Comparison of ENCODE assay signal across 9 cellular contexts in the genomic region with DNA sequence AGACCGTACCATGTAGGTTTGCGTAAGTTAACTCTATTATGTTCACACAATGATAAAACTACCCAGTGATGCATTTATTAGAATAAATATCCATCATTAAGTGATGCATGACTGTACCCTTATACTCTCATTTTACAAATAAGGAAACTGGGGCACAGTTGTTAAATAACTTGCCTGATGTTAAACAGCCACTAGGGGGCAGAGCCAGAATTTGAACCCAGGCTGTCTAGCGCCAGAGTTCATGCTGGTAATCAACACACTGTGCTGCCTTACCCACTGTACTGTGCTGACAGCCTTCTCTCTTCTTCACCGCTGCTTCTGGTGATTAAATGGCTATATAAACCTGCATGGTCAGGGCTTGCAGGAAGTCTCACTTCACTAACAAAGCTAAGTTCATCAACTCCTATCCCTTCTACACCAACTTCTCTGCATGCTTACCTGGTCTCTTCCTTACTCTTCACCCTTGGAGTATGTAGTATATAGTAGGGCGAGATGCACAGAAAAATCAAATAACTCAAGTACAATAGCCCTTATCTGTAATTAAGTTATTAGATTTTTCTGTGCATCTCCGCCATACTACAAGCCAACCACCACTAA. TPM values are rescaled to one million over a fixed set of nuclear protein-coding genes. Genes with fewer than 3 reads are reported as not detected.
A peak's percentile ranks its signal among the peaks of the same experiment; 100 is the strongest.
DNase-seq lines count a peak whose midpoint lies in the region; ATAC-seq, FAIRE-seq and TF ChIP-seq lines count a peak whose summit lies in the region.
"Had no signal": no experiment of that assay in that cellular context is flagged by ENCODE, and none has a peak within 500 bp of the region (broad histone marks: within the 10 kb centered on the region; RNA-seq: fewer than 3 reads in every experiment).

No MANE protein-coding gene starts in this region.

- H3K9ac ChIP-seq in IMR-90 (ENCODE audit: low read depth, low read length), result no peak overlapping the region
- no peak overlapping the region for H3K9ac ChIP-seq in H1 (replicated peaks in 1 of 4; ENCODE audit: extremely low read depth in 1 of 4, low read depth in 3 of 4, low read length in 3 of 4)

- H3K56ac ChIP-seq in IMR-90 (ENCODE audit: extremely low read depth, insufficient read depth, low read length) (no peak overlapping the region), H1 (replicated peaks; ENCODE audit: insufficient read length, low read depth, low read length) (no peak overlapping the region)

- H3K4me1 Mint-ChIP-seq in activated CD4-positive, alpha-beta T cell treated with anti-CD3 and anti-CD28 coated beads, Interleukin-2, amount 10 ng/mL, durations not matched to agents 24 days and 14 days, result peaks cover 4% of the 10 kb centered on the region
- H3K4me1 Mint-ChIP-seq in nephron progenitor cell, result no peaks in the 10 kb centered on the region

- no CpG with 5 or more reads among the region's 6 CpGs for WGBS in IMR-90 (ENCODE audit: extremely low coverage in 2 of 2, insufficient read length in 1 of 2), 2 experiments
- 70% methylated on average over 6 of the region's 6 CpGs; no CpG with 5 or more reads in 1 of the 2 experiments for WGBS in H1 (ENCODE audit: extremely low coverage in 1 of 2, insufficient coverage in 1 of 2, insufficient read length in 1 of 2, insufficient replicate concordance in 2 of 2, low coverage in 1 of 2, low lambda C conversion rate in 2 of 2, missing lambda C conversion rate in 1 of 2), 2 experiments

- H3K4me1 ChIP-seq in IMR-90 (ENCODE audit: control insufficient read depth, insufficient read depth, low read length), result peaks cover 1% of the 10 kb centered on the region; the same call in 1 of the 2 replicates
- no peaks in the 10 kb centered on the region; a peak in 1 of 7 replicates for H3K4me1 ChIP-seq in H1 (replicated peaks in 1 of 4; ENCODE audit: control insufficient read depth in 3 of 4, insufficient read depth in 4 of 4, low read length in 3 of 4)
- no peaks in the 10 kb centered on the region for H3K4me1 ChIP-seq in uterus

- H3K27ac ChIP-seq in IMR-90 (ENCODE audit: insufficient read depth, low read length) (no peak overlapping the region), H1 (ENCODE audit: low read depth, low read length) (no peak overlapping the region), uterus (no peak overlapping the region)
- H3K27ac ChIP-seq: skin epidermis had no signal

- H2BK20ac ChIP-seq in IMR-90 (ENCODE audit: low read depth, low read length) (0 out of 2 replicates have a peak overlapping the region, but pooled peaks have one; percentile 48), H1 (ENCODE audit: low read length) (no peak overlapping the region)

- no peak overlapping the region for H3K4ac ChIP-seq in IMR-90 (ENCODE audit: low read depth, low read length)
- no peak overlapping the region for H3K4ac ChIP-seq in H1 (replicated peaks; ENCODE audit: insufficient read length, low read depth, low read length)

- H3K36me3 Mint-ChIP-seq in activated CD4-positive, alpha-beta T cell treated with anti-CD3 and anti-CD28 coated beads, Interleukin-2, amount 10 ng/mL, durations not matched to agents 24 days and 14 days (ENCODE audit: low read depth), result no peaks in the 10 kb centered on the region
- no peaks in the 10 kb centered on the region for H3K36me3 Mint-ChIP-seq in nephron progenitor cell (ENCODE audit: low read depth)

- H3K23me2 ChIP-seq in H1 (ENCODE audit: low read depth, low read length), result no peaks in the 10 kb centered on the region

- H3K36me3 ChIP-seq in IMR-90 (ENCODE audit: control insufficient read depth, insufficient read depth, low read length), result no peaks in the 10 kb centered on the region
- no peaks in the 10 kb centered on the region for H3K36me3 ChIP-seq in H1 (ENCODE audit: control insufficient read depth in 2 of 4, insufficient read depth in 4 of 4, low read length in 3 of 4)
- no peaks in the 10 kb centered on the region for H3K36me3 ChIP-seq in uterus

- H3K27me3 Mint-ChIP-seq in activated CD4-positive, alpha-beta T cell treated with anti-CD3 and anti-CD28 coated beads, Interleukin-2, amount 10 ng/mL, durations not matched to agents 24 days and 14 days, result peaks cover 12% of the 10 kb centered on the region
- H3K27me3 Mint-ChIP-seq in nephron progenitor cell (ENCODE audit: low read depth, poor library complexity), result peaks cover 9% of the 10 kb centered on the region

- no peaks in the 10 kb centered on the region for H3K9me3 Mint-ChIP-seq in activated CD4-positive, alpha-beta T cell treated with anti-CD3 and anti-CD28 coated beads, Interleukin-2, amount 10 ng/mL, durations not matched to agents 24 days and 14 days
- H3K9me3 Mint-ChIP-seq in nephron progenitor cell, result no peaks in the 10 kb centered on the region

- no TSS peak for BruUV-seq in IMR-90 (replicated peaks; lab: Mats Ljungman, UMichigan)

- H2BK5ac ChIP-seq in IMR-90 (ENCODE audit: low read depth, low read length, poor library complexity, severe bottlenecking) (no peak overlapping the region), H1 (ENCODE audit: low read depth, low read length) (no peak overlapping the region)

- POLR2A ChIA-PET in IMR-90 (lab: Charles Lee; ENCODE audit: unreplicated experiment), result no interaction called here
- POLR2A ChIA-PET in H1 (lab: Charles Lee; ENCODE audit: partially characterized antibody), result no interaction called here

- H3K27me3 ChIP-seq in IMR-90 (ENCODE audit: control insufficient read depth, insufficient read depth, low read length), result no peaks in the 10 kb centered on the region
- H3K27me3 ChIP-seq in H1 (replicated peaks in 1 of 4; ENCODE audit: control insufficient read depth in 3 of 4, extremely low read depth in 1 of 4, insufficient read depth in 3 of 4, low read length in 3 of 4), result no peaks in the 10 kb centered on the region
- H3K27me3 ChIP-seq in uterus, result no peaks in the 10 kb centered on the region

- no peak overlapping the region; the same call in 2 of the 3 replicates for H2BK15ac ChIP-seq in IMR-90 (ENCODE audit: low read depth, low read length)
- H2BK15ac ChIP-seq in H1 (ENCODE audit: low read length), result no peak overlapping the region

- TF ChIP-seq POLR2A in IMR-90 (IDR thresholded peaks at IDR 0.05; ENCODE audit: low read depth, low read length) (no peak), H1 (IDR thresholded peaks at IDR 0.05; ENCODE audit: control extremely low read depth in 1 of 2, low read depth in 2 of 2, low read length in 2 of 2) (no peak), uterus (IDR thresholded peaks at IDR 0.05) (no peak)

- H3K4me2 ChIP-seq in IMR-90 (ENCODE audit: low read depth, low read length) (no peak overlapping the region), H1 (ENCODE audit: insufficient read depth in 1 of 2, low read depth in 2 of 2, low read length in 2 of 2) (no peak overlapping the region)

- TF ChIP-seq CTCF in IMR-90 (conservative IDR thresholded peaks at IDR 0.05; ENCODE audit: low read depth, low read length) (peak; percentile 55), H1 (IDR thresholded peaks at IDR 0.05; ENCODE audit: control extremely low read depth in 1 of 3, insufficient read depth in 1 of 3, low read depth in 1 of 3, low read length in 3 of 3) (peak; percentile 57 to 94 (median 81)), nephron progenitor cell (IDR thresholded peaks at IDR 0.05) (peak; percentile 54), uterus (IDR thresholded peaks at IDR 0.05) (peak; percentile 7 to 45 (median 25))

- H2AK5ac ChIP-seq in IMR-90 (ENCODE audit: low read depth, low read length), result peak overlapping the region; percentile 37; the same call in 1 of the 2 replicates
- H2AK5ac ChIP-seq in H1 (ENCODE audit: low read depth, low read length), result no peak overlapping the region

- H2AK9ac ChIP-seq in IMR-90 (replicated peaks; ENCODE audit: low read depth, low read length, poor library complexity), result no peak overlapping the region

- TF ChIP-seq EP300 in H1 (IDR thresholded peaks at IDR 0.05; ENCODE audit: borderline replicate concordance in 1 of 2, low read depth in 2 of 2, low read length in 2 of 2), result no peak

- in situ Hi-C loops in IMR-90 (cut with MboI; ENCODE audit: low sequenced_read_pairs), result no loop called here

- no peak overlapping the region for H4K91ac ChIP-seq in IMR-90 (ENCODE audit: insufficient read depth, low read depth, low read length)
- no peak overlapping the region for H4K91ac ChIP-seq in H1 (replicated peaks; ENCODE audit: insufficient read length, low read length)

- H3K18ac ChIP-seq in IMR-90 (ENCODE audit: low read depth, low read length), result no peak overlapping the region
- H3K18ac ChIP-seq in H1 (ENCODE audit: extremely low read depth, low read length), result no peak overlapping the region

- CTCF ChIA-PET in IMR-90 (lab: Yijun Ruan, JAX) (interaction anchor here (1.0 kb wide), 1 partner anchor 52 kb away, joined by 4 read pairs; no protein-coding TSS in a partner anchor), H1 (lab: Charles Lee; ENCODE audit: partially characterized antibody) (interaction anchor here (0.7 to 1.3 kb wide), 6 partner anchors 16 to 105 kb away, joined by 3 to 4 read pairs (median 3); no protein-coding TSS in a partner anchor)

- no peak overlapping the region for H2BK12ac ChIP-seq in H1 (ENCODE audit: low read depth, low read length)

- peak; percentile 45 for FAIRE-seq in H1 (lab: Jason Lieb, UNC)

- H3K14ac ChIP-seq in IMR-90 (replicated peaks; ENCODE audit: low read depth, low read length) (no peak overlapping the region), H1 (ENCODE audit: insufficient read length) (no peak overlapping the region)

- H3K4me3 Mint-ChIP-seq in activated CD4-positive, alpha-beta T cell treated with anti-CD3 and anti-CD28 coated beads, Interleukin-2, amount 10 ng/mL, durations not matched to agents 24 days and 14 days, result no peak overlapping the region
- no peak overlapping the region for H3K4me3 Mint-ChIP-seq in nephron progenitor cell

- H3K9me3 ChIP-seq in IMR-90 (ENCODE audit: control insufficient read depth, insufficient read depth, low read length) (no peaks in the 10 kb centered on the region), H1 (ENCODE audit: insufficient read depth in 2 of 2, low read depth in 1 of 2, low read length in 1 of 2) (no peaks in the 10 kb centered on the region), uterus (no peaks in the 10 kb centered on the region)

- peak overlapping the region; percentile 2; the same call in 1 of the 2 replicates for H3K23ac ChIP-seq in IMR-90 (ENCODE audit: low read depth, low read length)
- no peak overlapping the region for H3K23ac ChIP-seq in H1 (ENCODE audit: insufficient read length)

- H2BK120ac ChIP-seq in IMR-90 (ENCODE audit: low read depth, low read length) (peak overlapping the region; percentile 47; the same call in 1 of the 2 replicates), H1 (replicated peaks; ENCODE audit: low read depth, low read length) (no peak overlapping the region)

- no peak overlapping the region for H3K4me3 ChIP-seq in IMR-90 (ENCODE audit: insufficient read depth, low read depth, low read length)
- no peak overlapping the region for H3K4me3 ChIP-seq in H1 (ENCODE audit: extremely low read depth in 1 of 4, insufficient read depth in 2 of 4, low read depth in 3 of 4, low read length in 4 of 4)
- H3K4me3 ChIP-seq in uterus, result no peak overlapping the region
- H3K4me3 ChIP-seq: skin epidermis had no signal

- H4K8ac ChIP-seq in IMR-90 (ENCODE audit: low read depth in 2 of 2, low read length in 2 of 2) (peak overlapping the region in 1 of 2 experiments; percentile 71; a peak in 2 of 4 replicates), H1 (ENCODE audit: extremely low read depth, insufficient read depth, low read length) (no peak overlapping the region)

- dilution Hi-C loops in IMR-90 (cut with HindIII; ENCODE audit: low sequenced_read_pairs, unreplicated experiment), result no loop called here

- no peaks in the 10 kb centered on the region for H3K79me2 ChIP-seq in H1 (ENCODE audit: control insufficient read depth in 1 of 2, insufficient read depth in 2 of 2, low read length in 2 of 2)

- peaks cover 11% of the 10 kb centered on the region; the same call in 1 of the 2 replicates for H3K9me1 ChIP-seq in IMR-90 (ENCODE audit: insufficient read depth, low read length)

- H4K20me1 ChIP-seq in IMR-90 (ENCODE audit: insufficient read depth, low read length) (no peaks in the 10 kb centered on the region), H1 (replicated peaks in 1 of 2; ENCODE audit: control insufficient read depth in 1 of 2, insufficient read depth in 2 of 2, low read length in 2 of 2) (no peaks in the 10 kb centered on the region)

- DNase-seq in EH (ENCODE audit: low read depth) (peak; percentile 47), IMR-90 (no peak), H1 (ENCODE audit: low read depth in 1 of 2, low spot score in 2 of 2) (peak in 1 of 2 experiments; percentile 56), nephron progenitor cell (peak; percentile 9), uterus (no peak)
- DNase-seq in activated CD4-positive, alpha-beta T cell treated with anti-CD3 and anti-CD28 coated beads, Interleukin-2, amount 10 ng/mL, durations not matched to agents 24 days and 14 days, result peak; percentile 84

- H3K79me1 ChIP-seq in IMR-90 (ENCODE audit: low read depth in 1 of 2, low read length in 2 of 2) (0 out of 4 replicates have a peak, but pooled peaks cover 0 to 6% of the 10 kb centered on the region in 2 experiments), H1 (ENCODE audit: low read depth, low read length) (no peaks in the 10 kb centered on the region)

- H2AFZ ChIP-seq in IMR-90 (replicated peaks; ENCODE audit: low read length, poor library complexity) (no peak overlapping the region), H1 (ENCODE audit: low read length) (no peak overlapping the region)

- H4K5ac ChIP-seq in IMR-90 (ENCODE audit: low read depth, low read length), result no peak overlapping the region
- no peak overlapping the region for H4K5ac ChIP-seq in H1 (ENCODE audit: insufficient read length, low read depth, low read length)

- ATAC-seq in IMR-90 (ENCODE audit: low read depth) (no peak; the same call in 1 of the 2 replicates), GM18858 (IDR thresholded peaks at IDR 0.05; ENCODE audit: unreplicated experiment) (no peak), HG02623 (IDR thresholded peaks at IDR 0.05; ENCODE audit: unreplicated experiment) (no peak)

- TF ChIP-seq RAD21 in IMR-90 (IDR thresholded peaks at IDR 0.05; ENCODE audit: low read length) (peak; percentile 45), H1 (IDR thresholded peaks at IDR 0.05 in 1 of 2, conservative IDR thresholded peaks at IDR 0.05 in 1 of 2; ENCODE audit: low read depth in 2 of 2, low read length in 2 of 2) (peak; percentile 63 to 74)

- intact Hi-C loops in IMR-90 (cut with micrococcal nuclease) (no loop called here), uterus (cut with DNase I; ENCODE audit: low total_unique reads) (no loop called here)
- intact Hi-C loops in activated CD4-positive, alpha-beta T cell treated with anti-CD3 and anti-CD28 coated beads, Interleukin-2, amount 10 ng/mL, durations not matched to agents 24 days and 14 days (cut with micrococcal nuclease), result loop anchor here (1.0 to 5.0 kb wide), 2 partner anchors 53 to 104 kb away; a partner anchor contains a TSS

- H3K27ac Mint-ChIP-seq in activated CD4-positive, alpha-beta T cell treated with anti-CD3 and anti-CD28 coated beads, Interleukin-2, amount 10 ng/mL, durations not matched to agents 24 days and 14 days, result no peak overlapping the region
- no peak overlapping the region for H3K27ac Mint-ChIP-seq in nephron progenitor cell

RNA-seq across cellular contexts. Expression of a gene that starts 43.6 kb away (rescaled TPM):
- 42.3 and 53.3 TPM in 2 replicates for total RNA-seq in IMR-90 (2012; rRNA removed)
- polyA plus RNA-seq in IMR-90 (2012; rRNA removed), result 50.3 and 65.8 TPM in 2 replicates
- 18.1 and 37.3 TPM in 2 replicates for polyA plus RNA-seq in IMR-90 (2012; cell fraction: cytosol; rRNA removed)
- polyA plus RNA-seq in IMR-90 (2012; cell fraction: nucleus; rRNA removed; ENCODE audit: low replicate concordance), result 26.2 and 113 TPM in 2 replicates
- total RNA-seq in activated CD4-positive, alpha-beta T cell treated with anti-CD3 and anti-CD28 coated beads, Interleukin-2, amount 10 ng/mL, durations not matched to agents 24 days and 14 days, result 18.2 and 20.5 TPM in 2 replicates
- 19.0 and 22.9 TPM in 2 replicates for total RNA-seq in H1 (2021; fragmentation: NEBNext Ultra II Directional; extraction: Animal tissue kit (Norgen Biotek cat#: 25700))
- polyA plus RNA-seq in H1 (2011; rRNA removed), result 8.9 TPM in 2 replicates
- 15.1 TPM for polyA plus RNA-seq in H1 (2011; cell fraction: cytosol; rRNA removed)
- polyA plus RNA-seq in H1 (2011; cell fraction: nucleus; rRNA removed), result 18.0 TPM
- 12.3 to 23.4 TPM (median 16.6 TPM) in 4 replicates for polyA plus RNA-seq in H1 (2012, experiment 1 of 2)
- polyA plus RNA-seq in H1 (2012, experiment 2 of 2), result 3.9 TPM
- 13.1 TPM for polyA plus RNA-seq in H1 (2013, experiment 1 of 2)
- polyA plus RNA-seq in H1 (2013, experiment 2 of 2), result 13.5 TPM
- 20.5 and 22.6 TPM in 2 replicates for polyA minus RNA-seq in H1 (2011; rRNA and poly(A)+ RNA removed)
- 11.7 TPM for polyA minus RNA-seq in H1 (2011; cell fraction: cytosol; rRNA and poly(A)+ RNA removed)
- 40.4 TPM for polyA minus RNA-seq in H1 (2011; cell fraction: nucleus; rRNA and poly(A)+ RNA removed)
- total RNA-seq in uterus, result 10 to 100 TPM; 14.3 to 52.6 (median 31.4) TPM

RNA-seq across cellular contexts. Expression of a gene that starts 50.9 kb away (rescaled TPM):
- total RNA-seq in IMR-90 (2012; rRNA removed), result 145 and 216 TPM in 2 replicates
- 264 and 278 TPM in 2 replicates for polyA plus RNA-seq in IMR-90 (2012; rRNA removed)
- 100 and 104 TPM in 2 replicates for polyA plus RNA-seq in IMR-90 (2012; cell fraction: cytosol; rRNA removed)
- 23.5 and 101 TPM in 2 replicates for polyA plus RNA-seq in IMR-90 (2012; cell fraction: nucleus; rRNA removed; ENCODE audit: low replicate concordance)
- 91.4 and 96.1 TPM in 2 replicates for total RNA-seq in activated CD4-positive, alpha-beta T cell treated with anti-CD3 and anti-CD28 coated beads, Interleukin-2, amount 10 ng/mL, durations not matched to agents 24 days and 14 days
- total RNA-seq in H1 (2021; fragmentation: NEBNext Ultra II Directional; extraction: Animal tissue kit (Norgen Biotek cat#: 25700)), result 37.6 and 41.2 TPM in 2 replicates
- polyA plus RNA-seq in H1 (2011; rRNA removed), result 10.1 and 26.4 TPM in 2 replicates
- 21.7 TPM for polyA plus RNA-seq in H1 (2011; cell fraction: cytosol; rRNA removed)
- 6.6 TPM for polyA plus RNA-seq in H1 (2011; cell fraction: nucleus; rRNA removed)
- 23.2 to 31.0 TPM (median 27.3 TPM) in 4 replicates for polyA plus RNA-seq in H1 (2012, experiment 1 of 2)
- 33.4 TPM for polyA plus RNA-seq in H1 (2012, experiment 2 of 2)
- 13.4 TPM for polyA plus RNA-seq in H1 (2013, experiment 1 of 2)
- 13.5 TPM for polyA plus RNA-seq in H1 (2013, experiment 2 of 2)
- 7.8 and 8.9 TPM in 2 replicates for polyA minus RNA-seq in H1 (2011; rRNA and poly(A)+ RNA removed)
- polyA minus RNA-seq in H1 (2011; cell fraction: cytosol; rRNA and poly(A)+ RNA removed), result 8.1 TPM
- polyA minus RNA-seq in H1 (2011; cell fraction: nucleus; rRNA and poly(A)+ RNA removed), result 7.9 TPM
- total RNA-seq in uterus, result 10 to 100 TPM; 19.6 to 57.1 (median 30.1) TPM

Comparison
In these comparisons a context has a peak if more than half of its experiments do, and no peak if none do; other contexts are left out.
1. DNase-seq: peak in EH (single experiment), activated CD4-positive, alpha-beta T cell treated with anti-CD3 and anti-CD28 coated beads, Interleukin-2, amount 10 ng/mL, durations not matched to agents 24 days and 14 days (single experiment) and nephron progenitor cell (single experiment); none in IMR-90 (single experiment) and uterus (0 of 2).
2. CTCF ChIP-seq: peak in every context shown above with its lines; median percentile 81 in H1; 55 in IMR-90; 54 in nephron progenitor cell; 25 in uterus.